Comparison of ENCODE assay signal across 8 cellular contexts in genomic region chr6:27873101-27874030, GRCh38. TPM values are rescaled to one million over a fixed set of nuclear protein-coding genes. Genes with fewer than 3 reads are reported as not detected.
A peak's percentile ranks its signal among the peaks of the same experiment; 100 is the strongest.
DNase-seq lines count a peak whose midpoint lies in the region; ATAC-seq, FAIRE-seq and TF ChIP-seq lines count a peak whose summit lies in the region.

No MANE protein-coding gene starts in this region.

- peak overlapping the region; percentile 86 for H3K27ac ChIP-seq in CD8-positive, alpha-beta T cell (ENCODE audit: low read depth, low read length)
- H3K27ac ChIP-seq in mesendoderm (ENCODE audit: low read depth, low read length): peak overlapping the region; percentile 74

- peak overlapping the region; percentile 8 for H4K5ac ChIP-seq in mesendoderm (ENCODE audit: low read length)

- H3K4me1 Mint-ChIP-seq in CD8-positive, alpha-beta T cell (ENCODE audit: low read depth): peaks cover 26% of the 10 kb centered on the region
- peaks cover 45% of the 10 kb centered on the region for H3K4me1 Mint-ChIP-seq in activated CD4-positive, alpha-beta T cell treated with anti-CD3 and anti-CD28 coated beads, Interleukin-2, amount 10 ng/mL, durations not matched to agents 24 days and 14 days

- H2BK5ac ChIP-seq in mesendoderm (ENCODE audit: low read length): peak overlapping the region; percentile 81

- intact Hi-C loops in CD8-positive, alpha-beta T cell (cut with DNase I, micrococcal nuclease): loop anchor here in 1 of 2 experiments (1.0 to 2.0 kb wide), 2 partner anchors 17 to 35 kb away; a partner anchor contains a TSS
- intact Hi-C loops in activated CD4-positive, alpha-beta T cell treated with anti-CD3 and anti-CD28 coated beads, Interleukin-2, amount 10 ng/mL, durations not matched to agents 24 days and 14 days (cut with micrococcal nuclease): loop anchor here (1.0 to 2.0 kb wide), 6 partner anchors 8 to 1751 kb away; a partner anchor contains a TSS

- peak overlapping the region; percentile 44 for H3K4me2 ChIP-seq in mesendoderm (ENCODE audit: low read length)

- H2AK5ac ChIP-seq in mesendoderm (ENCODE audit: low read length): no peak overlapping the region

- CTCF ChIA-PET in CD8-positive, alpha-beta T cell (lab: Charles Lee): interaction anchor here (0.9 to 11.0 kb wide), 10 partner anchors 9 to 696 kb away, joined by 3 to 159 read pairs (median 13); a partner anchor contains a TSS

- peak overlapping the region; percentile 91 for H2BK120ac ChIP-seq in mesendoderm (ENCODE audit: low read depth, low read length)

- peak overlapping the region; percentile 96 for H3K18ac ChIP-seq in mesendoderm (ENCODE audit: low read length)

- no peaks in the 10 kb centered on the region for H3K9me3 ChIP-seq in CD8-positive, alpha-beta T cell (ENCODE audit: low read length)

- H3K27me3 ChIP-seq in CD8-positive, alpha-beta T cell (ENCODE audit: insufficient read depth, low read length): no peaks in the 10 kb centered on the region
- H3K27me3 ChIP-seq in mesendoderm (ENCODE audit: insufficient read depth, low read length, poor library complexity): no peaks in the 10 kb centered on the region

- POLR2A ChIA-PET in CD8-positive, alpha-beta T cell (lab: Charles Lee): interaction anchor here (0.6 to 16.3 kb wide), 26 partner anchors 9 to 1857 kb away, joined by 3 to 746 read pairs (median 17); a partner anchor contains a TSS

- peak overlapping the region; percentile 89 for H3K56ac ChIP-seq in mesendoderm (ENCODE audit: low read length)

- peaks cover 7% of the 10 kb centered on the region for H3K36me3 Mint-ChIP-seq in CD8-positive, alpha-beta T cell
- H3K36me3 Mint-ChIP-seq in activated CD4-positive, alpha-beta T cell treated with anti-CD3 and anti-CD28 coated beads, Interleukin-2, amount 10 ng/mL, durations not matched to agents 24 days and 14 days (ENCODE audit: low read depth): peaks cover 2% of the 10 kb centered on the region

- FAIRE-seq in D721Med (lab: Jason Lieb, UNC): no peak

- H3K23ac ChIP-seq in mesendoderm (ENCODE audit: low read length): peak overlapping the region; percentile 59

- H3K4ac ChIP-seq in mesendoderm (ENCODE audit: low read depth, low read length): peak overlapping the region; percentile 93

- whole genome bisulfite sequencing in mesendoderm (ENCODE audit: extremely low coverage, insufficient coverage, low lambda C conversion rate): no CpG with 5 or more reads among the region's 48 CpGs

- DNase-seq in CD8-positive, alpha-beta T cell: peak; percentile 36 to 87 (median 63)
- DNase-seq in NCI-H1930 (lab: John Stamatoyannopoulos, UW): peak; percentile 70 to 82
- peak; percentile 95 for DNase-seq in activated CD4-positive, alpha-beta T cell treated with anti-CD3 and anti-CD28 coated beads, Interleukin-2, amount 10 ng/mL, durations not matched to agents 24 days and 14 days
- peak; percentile 49 for DNase-seq in effector CD4-positive, alpha-beta T cell
- peak; percentile 96 for DNase-seq in mesendoderm
- peak; percentile 51 for DNase-seq in stimulated activated naive CD4-positive, alpha-beta T cell treated with Interleukin-2 at 50 U/mL for 16 hours (lab: John Stamatoyannopoulos, UW)
- no peak for DNase-seq in D721Med (ENCODE audit: insufficient read length, low spot score)

- H3K36me3 ChIP-seq in CD8-positive, alpha-beta T cell (ENCODE audit: insufficient read depth, low read length): no peaks in the 10 kb centered on the region
- no peaks in the 10 kb centered on the region for H3K36me3 ChIP-seq in mesendoderm (ENCODE audit: control insufficient read depth, insufficient read depth, low read length)

- H3K27me3 Mint-ChIP-seq in CD8-positive, alpha-beta T cell (ENCODE audit: low read depth): no peaks in the 10 kb centered on the region
- H3K27me3 Mint-ChIP-seq in activated CD4-positive, alpha-beta T cell treated with anti-CD3 and anti-CD28 coated beads, Interleukin-2, amount 10 ng/mL, durations not matched to agents 24 days and 14 days: peaks cover 2% of the 10 kb centered on the region

- no peak overlapping the region for H4K8ac ChIP-seq in mesendoderm (ENCODE audit: low read depth, low read length)

- ATAC-seq in CD8-positive, alpha-beta T cell: peak; percentile 39
- ATAC-seq in GM21717 (IDR thresholded peaks at IDR 0.05; ENCODE audit: unreplicated experiment): peak; percentile 37

- peak overlapping the region; percentile 86 for H2BK15ac ChIP-seq in mesendoderm (replicated peaks; ENCODE audit: low read depth)

- no peaks in the 10 kb centered on the region for H3K79me2 ChIP-seq in mesendoderm (ENCODE audit: control insufficient read depth, insufficient read depth, low read length)

- H3K4me1 ChIP-seq in CD8-positive, alpha-beta T cell (ENCODE audit: insufficient read depth, low read length): peaks cover 13% of the 10 kb centered on the region
- peaks cover 2% of the 10 kb centered on the region for H3K4me1 ChIP-seq in mesendoderm (ENCODE audit: control insufficient read depth, low read depth, low read length)

- peak overlapping the region; percentile 98 for H3K27ac Mint-ChIP-seq in CD8-positive, alpha-beta T cell
- peak overlapping the region; percentile 96 for H3K27ac Mint-ChIP-seq in activated CD4-positive, alpha-beta T cell treated with anti-CD3 and anti-CD28 coated beads, Interleukin-2, amount 10 ng/mL, durations not matched to agents 24 days and 14 days

- H3K4me3 Mint-ChIP-seq in CD8-positive, alpha-beta T cell: peak overlapping the region; percentile 82
- peak overlapping the region; percentile 92 for H3K4me3 Mint-ChIP-seq in activated CD4-positive, alpha-beta T cell treated with anti-CD3 and anti-CD28 coated beads, Interleukin-2, amount 10 ng/mL, durations not matched to agents 24 days and 14 days

- H3K9ac ChIP-seq in mesendoderm (ENCODE audit: low read length): peak overlapping the region; percentile 94

- no peaks in the 10 kb centered on the region for H3K9me3 Mint-ChIP-seq in CD8-positive, alpha-beta T cell
- no peaks in the 10 kb centered on the region for H3K9me3 Mint-ChIP-seq in activated CD4-positive, alpha-beta T cell treated with anti-CD3 and anti-CD28 coated beads, Interleukin-2, amount 10 ng/mL, durations not matched to agents 24 days and 14 days

- peak overlapping the region; percentile 67 for H3K4me3 ChIP-seq in CD8-positive, alpha-beta T cell (ENCODE audit: low read depth, low read length)
- peak overlapping the region; percentile 32 for H3K4me3 ChIP-seq in mesendoderm (ENCODE audit: low read length)

- TF ChIP-seq CTCF in CD8-positive, alpha-beta T cell (IDR thresholded peaks at IDR 0.05): no peak
- no peak for TF ChIP-seq CTCF in D721Med (IDR thresholded peaks at IDR 0.05; ENCODE audit: insufficient read depth, missing control alignments)

- no peaks in the 10 kb centered on the region for H3K79me1 ChIP-seq in mesendoderm (ENCODE audit: low read length)

RNA-seq across cellular contexts. Expression of gene OR2B2, which starts 38.8 kb away (rescaled TPM):
- total RNA-seq in CD8-positive, alpha-beta T cell: not detected
- total RNA-seq in activated CD4-positive, alpha-beta T cell treated with anti-CD3 and anti-CD28 coated beads, Interleukin-2, amount 10 ng/mL, durations not matched to agents 24 days and 14 days: not detected in 2 replicates
- polyA plus RNA-seq in mesendoderm (2013, experiment 1 of 2): not detected
- polyA plus RNA-seq in mesendoderm (2013, experiment 2 of 2): not detected
